In genomic region chr2:110101911-110102774, GRCh38 we compare ENCODE assay signal across 9 cellular contexts. TPM values are rescaled to one million over a fixed set of nuclear protein-coding genes. Genes with fewer than 3 reads are reported as not detected.
A peak's percentile ranks its signal among the peaks of the same experiment; 100 is the strongest.
DNase-seq lines count a peak whose midpoint lies in the region; ATAC-seq and TF ChIP-seq lines count a peak whose summit lies in the region.
"Had no signal": no experiment of that assay in that cellular context is flagged by ENCODE, and none has a peak within 500 bp of the region (broad histone marks: within the 10 kb centered on the region; RNA-seq: fewer than 3 reads in every experiment).

No MANE protein-coding gene starts in this region.

- H3F3A ChIP-seq in GM23338 (replicated peaks; ENCODE audit: low read depth): no peaks in the 10 kb centered on the region

- no peaks in the 10 kb centered on the region for H3K36me3 Mint-ChIP-seq in GM23338 (ENCODE audit: low read depth)
- H3K36me3 Mint-ChIP-seq in activated T-helper 1 cell treated with anti-CD3 and anti-CD28 coated beads, Interleukin-12 subunit alpha, Interleukin-12 subunit beta, Interleukin-2, Interleukin-4 antibody, amounts not matched to agents 30 ng/mL and 10 ng/mL and 1 ng/mL, durations not matched to agents 14 hours and 24 hours and 36 hours (ENCODE audit: low read depth): no peaks in the 10 kb centered on the region

- TF ChIP-seq CTCF in GM23338 (conservative IDR thresholded peaks at IDR 0.05; ENCODE audit: low read depth in 2 of 2): no peak
- TF ChIP-seq CTCF in gastroesophageal sphincter (IDR thresholded peaks at IDR 0.05): no peak
- no peak for TF ChIP-seq CTCF in sigmoid colon (IDR thresholded peaks at IDR 0.05)

- no peak overlapping the region for H3K27ac Mint-ChIP-seq in GM23338
- H3K27ac Mint-ChIP-seq in activated T-helper 1 cell treated with anti-CD3 and anti-CD28 coated beads, Interleukin-12 subunit alpha, Interleukin-12 subunit beta, Interleukin-2, Interleukin-4 antibody, amounts not matched to agents 30 ng/mL and 10 ng/mL and 1 ng/mL, durations not matched to agents 14 hours and 24 hours and 36 hours: peak overlapping the region; percentile 23

- H2AFZ ChIP-seq in GM23338: peak overlapping the region; percentile 77; the same call in 1 of the 2 replicates

- H3K9me3 ChIP-seq in gastroesophageal sphincter (no peaks in the 10 kb centered on the region), sigmoid colon (no peaks in the 10 kb centered on the region)

- intact Hi-C loops in activated T-helper 1 cell treated with anti-CD3 and anti-CD28 coated beads, Interleukin-12 subunit alpha, Interleukin-12 subunit beta, Interleukin-2, Interleukin-4 antibody, amounts not matched to agents 30 ng/mL and 10 ng/mL and 1 ng/mL, durations not matched to agents 14 hours and 24 hours and 36 hours (cut with micrococcal nuclease): no loop called here
- intact Hi-C loops in sigmoid colon (cut with DNase I): no loop called here

- H3K36me3 ChIP-seq in GM23338 (ENCODE audit: insufficient read depth) (no peaks in the 10 kb centered on the region), gastroesophageal sphincter (no peaks in the 10 kb centered on the region), sigmoid colon (no peaks in the 10 kb centered on the region)

- no peak for ATAC-seq in GM23338
- ATAC-seq in gastroesophageal sphincter: no peak
- ATAC-seq in GM19324 (IDR thresholded peaks at IDR 0.05; ENCODE audit: low FRiP score, unreplicated experiment): no peak
- no peak for ATAC-seq in GM21360 (IDR thresholded peaks at IDR 0.05; ENCODE audit: unreplicated experiment)
- ATAC-seq in GM21529 (IDR thresholded peaks at IDR 0.05; ENCODE audit: unreplicated experiment): no peak

- no peak overlapping the region for H3K4me3 Mint-ChIP-seq in GM23338
- H3K4me3 Mint-ChIP-seq in activated T-helper 1 cell treated with anti-CD3 and anti-CD28 coated beads, Interleukin-12 subunit alpha, Interleukin-12 subunit beta, Interleukin-2, Interleukin-4 antibody, amounts not matched to agents 30 ng/mL and 10 ng/mL and 1 ng/mL, durations not matched to agents 14 hours and 24 hours and 36 hours: no peak overlapping the region
- H3K4me3 Mint-ChIP-seq: activated CD4-positive, alpha-beta T cell treated with anti-CD3 and anti-CD28 coated beads for 36 hours had no signal

- H3K4me1 Mint-ChIP-seq in GM23338: peaks cover 9% of the 10 kb centered on the region; the same call in 2 of the 3 replicates
- peaks cover 14% of the 10 kb centered on the region for H3K4me1 Mint-ChIP-seq in activated T-helper 1 cell treated with anti-CD3 and anti-CD28 coated beads, Interleukin-12 subunit alpha, Interleukin-12 subunit beta, Interleukin-2, Interleukin-4 antibody, amounts not matched to agents 30 ng/mL and 10 ng/mL and 1 ng/mL, durations not matched to agents 14 hours and 24 hours and 36 hours (ENCODE audit: low read depth)

- no peaks in the 10 kb centered on the region for H4K20me1 ChIP-seq in GM23338 (replicated peaks; ENCODE audit: insufficient read depth)

- H3K4me2 ChIP-seq in GM23338: no peak overlapping the region

- no peaks in the 10 kb centered on the region for H3K79me2 ChIP-seq in GM23338 (replicated peaks; ENCODE audit: insufficient read depth)

- H3K27me3 ChIP-seq in GM23338 (ENCODE audit: insufficient read depth) (no peaks in the 10 kb centered on the region), gastroesophageal sphincter (peaks cover 16% of the 10 kb centered on the region), sigmoid colon (peaks cover 0 to 3% (median 0%) of the 10 kb centered on the region in 3 donors)

- H3K4me3 ChIP-seq in GM23338: no peak overlapping the region
- no peak overlapping the region for H3K4me3 ChIP-seq in gastroesophageal sphincter
- H3K4me3 ChIP-seq in sigmoid colon: no peak overlapping the region

- no peaks in the 10 kb centered on the region for H3K9me2 ChIP-seq in GM23338 (ENCODE audit: insufficient read depth)

- peaks cover 6% of the 10 kb centered on the region; the same call in 1 of the 3 replicates for H3K9me3 Mint-ChIP-seq in GM23338
- H3K9me3 Mint-ChIP-seq in activated T-helper 1 cell treated with anti-CD3 and anti-CD28 coated beads, Interleukin-12 subunit alpha, Interleukin-12 subunit beta, Interleukin-2, Interleukin-4 antibody, amounts not matched to agents 30 ng/mL and 10 ng/mL and 1 ng/mL, durations not matched to agents 14 hours and 24 hours and 36 hours: no peaks in the 10 kb centered on the region

- peaks cover 4% of the 10 kb centered on the region for H3K27me3 Mint-ChIP-seq in GM23338 (ENCODE audit: insufficient read depth, low read depth, poor library complexity)
- peaks cover 10% of the 10 kb centered on the region for H3K27me3 Mint-ChIP-seq in activated T-helper 1 cell treated with anti-CD3 and anti-CD28 coated beads, Interleukin-12 subunit alpha, Interleukin-12 subunit beta, Interleukin-2, Interleukin-4 antibody, amounts not matched to agents 30 ng/mL and 10 ng/mL and 1 ng/mL, durations not matched to agents 14 hours and 24 hours and 36 hours (ENCODE audit: insufficient read depth)

- TF ChIP-seq POLR2A in gastroesophageal sphincter (IDR thresholded peaks at IDR 0.05) (no peak), sigmoid colon (IDR thresholded peaks at IDR 0.05) (no peak)

- H3K4me1 ChIP-seq in GM23338 (ENCODE audit: insufficient read depth) (no peaks in the 10 kb centered on the region), gastroesophageal sphincter (peaks cover 0 to 19% (median 11%) of the 10 kb centered on the region in 3 donors), sigmoid colon (peaks cover 0 to 19% (median 15%) of the 10 kb centered on the region in 4 donors)

- TF ChIP-seq EP300 in gastroesophageal sphincter (IDR thresholded peaks at IDR 0.05): no peak
- no peak for TF ChIP-seq EP300 in sigmoid colon (IDR thresholded peaks at IDR 0.05)

- DNase-seq in GM23338 (ENCODE audit: low spot score) (no peak), sigmoid colon (no peak), DMS 273 treated with DMSO at 0.1 percent for 48 hours (lab: John Stamatoyannopoulos, UW) (no peak)
- no peak for DNase-seq in activated T-helper 1 cell treated with anti-CD3 and anti-CD28 coated beads, Interleukin-12 subunit alpha, Interleukin-12 subunit beta, Interleukin-2, Interleukin-4 antibody, amounts not matched to agents 30 ng/mL and 10 ng/mL and 1 ng/mL, durations not matched to agents 14 hours and 24 hours and 36 hours (ENCODE audit: low spot score)

- 73 to 80% methylated on average over 4 to 9 of the region's 9 CpGs for WGBS in gastroesophageal sphincter (ENCODE audit: low coverage in 1 of 2), 2 donors
- 61 to 67% methylated on average over 9 of the region's 9 CpGs for WGBS in sigmoid colon, 2 donors

- H3K27ac ChIP-seq in GM23338 (ENCODE audit: low read depth): no peak overlapping the region
- peak overlapping the region; percentile 2 to 83 (median 70) for H3K27ac ChIP-seq in gastroesophageal sphincter
- H3K27ac ChIP-seq in sigmoid colon: peak overlapping the region; percentile 57 to 82 (median 67)

RNA-seq across cellular contexts. Expression of gene MALL, which starts 13.5 kb away (rescaled TPM):
- 9.3 and 10.2 TPM in 2 replicates for total RNA-seq in GM23338 (2014; rRNA removed; shearing (Covaris generic))
- polyA plus RNA-seq in GM23338 (2016; fragmentation: Nextera tagmentation; extraction: Ambion mirVana): 5.3 and 5.9 TPM in 2 replicates
- total RNA-seq in activated T-helper 1 cell treated with anti-CD3 and anti-CD28 coated beads, Interleukin-12 subunit alpha, Interleukin-12 subunit beta, Interleukin-2, Interleukin-4 antibody, amounts not matched to agents 30 ng/mL and 10 ng/mL and 1 ng/mL, durations not matched to agents 14 hours and 24 hours and 36 hours: 0.31 and 0.47 TPM in 2 replicates
- total RNA-seq in gastroesophageal sphincter: 10 to 100 TPM in 3 of 4 donors, 1 to 10 TPM in 1; 2.5 to 28.3 (median 14.8) TPM
- total RNA-seq in sigmoid colon: 10 to 100 TPM in 1 of 4 donors, 1 to 10 TPM in 3; 1.5 to 14.1 (median 5.4) TPM
- 100 to 1,000 TPM in 2 of 3 donors, 10 to 100 TPM in 1; 97.3 to 183 (median 139) TPM for polyA plus RNA-seq in sigmoid colon
